24 cellular contexts compared by ENCODE assay signal in genomic region chrX:65480960-65481359, GRCh38. TPM values are rescaled to one million over a fixed set of nuclear protein-coding genes. Genes with fewer than 3 reads are reported as not detected.
DNase-seq lines count a peak whose midpoint lies in the region; ATAC-seq, FAIRE-seq and TF ChIP-seq lines count a peak whose summit lies in the region.
"Had no signal": no experiment of that assay in that cellular context is flagged by ENCODE, and none has a peak within 500 bp of the region (broad histone marks: within the 10 kb centered on the region; RNA-seq: fewer than 3 reads in every experiment).

No MANE protein-coding gene starts in this region.

- H3K27me3 ChIP-seq in HUES64 (ENCODE audit: insufficient read depth, low read length) = no peaks in the 10 kb centered on the region
- no peaks in the 10 kb centered on the region for H3K27me3 ChIP-seq in H1 (replicated peaks in 1 of 4; ENCODE audit: control insufficient read depth in 3 of 4, extremely low read depth in 1 of 4, insufficient read depth in 3 of 4, low read length in 3 of 4)
- H3K27me3 ChIP-seq: Peyer's patch, SJCRH30 had no signal

- H2BK120ac ChIP-seq in H1 (replicated peaks; ENCODE audit: low read depth, low read length) = no peak overlapping the region

- peak overlapping the region; percentile 60; the same call in 1 of the 2 replicates for H2BK5ac ChIP-seq in H1 (ENCODE audit: low read depth, low read length)

- no peak for TF ChIP-seq CTCF in activated CD8-positive, alpha-beta T cell treated with anti-CD3 and anti-CD28 coated beads for 36 hours (IDR thresholded peaks at IDR 0.05)
- no peak for TF ChIP-seq CTCF in H1 (IDR thresholded peaks at IDR 0.05; ENCODE audit: control extremely low read depth in 1 of 3, insufficient read depth in 1 of 3, low read depth in 1 of 3, low read length in 3 of 3)

- H3K9ac ChIP-seq in HUES64 (ENCODE audit: low read depth, low read length) (no peak overlapping the region), H1 (replicated peaks in 1 of 4; ENCODE audit: extremely low read depth in 1 of 4, low read depth in 3 of 4, low read length in 3 of 4) (no peak overlapping the region)
- H3K9ac ChIP-seq: GM23248 had no signal

- no peak overlapping the region; the same call in 1 of the 2 replicates for H3K18ac ChIP-seq in H1 (ENCODE audit: extremely low read depth, low read length)

- no peak overlapping the region for H2BK20ac ChIP-seq in H1 (ENCODE audit: low read length)

- H3K27ac Mint-ChIP-seq in activated CD8-positive, alpha-beta T cell treated with anti-CD3 and anti-CD28 coated beads for 36 hours = no peak overlapping the region
- no peak overlapping the region for H3K27ac Mint-ChIP-seq in activated CD8-positive, alpha-beta T cell treated with anti-CD3 and anti-CD28 coated beads, Interleukin-2, amount 10 ng/mL, durations not matched to agents 7 days and 5 days
- H3K27ac Mint-ChIP-seq: B cell, CD14-positive monocyte, IgD-negative memory B cell had no signal

- H3K14ac ChIP-seq in H1 (ENCODE audit: insufficient read length) = no peak overlapping the region

- peak overlapping the region; percentile 31 to 39; a peak in 3 of 4 replicates for H3K4me2 ChIP-seq in H1 (ENCODE audit: insufficient read depth in 1 of 2, low read depth in 2 of 2, low read length in 2 of 2)

- H3K9me3 Mint-ChIP-seq in activated CD8-positive, alpha-beta T cell treated with anti-CD3 and anti-CD28 coated beads for 36 hours = no peaks in the 10 kb centered on the region
- H3K9me3 Mint-ChIP-seq in activated CD8-positive, alpha-beta T cell treated with anti-CD3 and anti-CD28 coated beads, Interleukin-2, amount 10 ng/mL, durations not matched to agents 7 days and 5 days (ENCODE audit: insufficient read depth) = no peaks in the 10 kb centered on the region

- H4K20me1 ChIP-seq in H1 (replicated peaks in 1 of 2; ENCODE audit: control insufficient read depth in 1 of 2, insufficient read depth in 2 of 2, low read length in 2 of 2) = no peaks in the 10 kb centered on the region

- H3K23ac ChIP-seq in H1 (ENCODE audit: insufficient read length) = no peak overlapping the region

- H4K5ac ChIP-seq in H1 (ENCODE audit: insufficient read length, low read depth, low read length) = no peak overlapping the region

- H3K4ac ChIP-seq in H1 (replicated peaks; ENCODE audit: insufficient read length, low read depth, low read length) = no peak overlapping the region

- CTCF ChIA-PET in activated CD8-positive, alpha-beta T cell treated with anti-CD3 and anti-CD28 coated beads for 36 hours (lab: Charles Lee) = no interaction called here
- CTCF ChIA-PET in activated CD8-positive, alpha-beta T cell treated with anti-CD3 and anti-CD28 coated beads, Interleukin-2, amount 10 ng/mL, durations not matched to agents 7 days and 5 days (lab: Charles Lee) = no interaction called here
- CTCF ChIA-PET in H1 (lab: Charles Lee; ENCODE audit: partially characterized antibody) = no interaction called here

- peak overlapping the region; percentile 17; the same call in 1 of the 2 replicates for H2BK12ac ChIP-seq in H1 (ENCODE audit: low read depth, low read length)

- H3K56ac ChIP-seq in H1 (replicated peaks; ENCODE audit: insufficient read length, low read depth, low read length) = no peak overlapping the region

- no peak for DNase-seq in activated CD8-positive, alpha-beta T cell treated with anti-CD3 and anti-CD28 coated beads for 36 hours
- DNase-seq in activated CD8-positive, alpha-beta T cell treated with anti-CD3 and anti-CD28 coated beads, Interleukin-2, amount 10 ng/mL, durations not matched to agents 7 days and 5 days = no peak
- DNase-seq in H1 (ENCODE audit: low read depth in 1 of 2, low spot score in 2 of 2) = no peak
- peak; percentile 25 for DNase-seq in iPS-NIHi7 (ENCODE audit: extremely low spot score)
- DNase-seq in AG20443 (ENCODE audit: low spot score) = no peak
- DNase-seq: 8988T, GM23248, Karpas-422, MV-4-11, NCI-H1105 treated with DMSO at 0.1 percent for 48 hours, NCI-H1694, NCI-H2081, NCI-H2171, NCI-H524 treated with DMSO at 0.1 percent for 48 hours, NCI-H82, Peyer's patch, SJCRH30 had no signal

- H3K27ac ChIP-seq in HUES64 (ENCODE audit: low read depth, low read length) = peak overlapping the region; percentile 71; the same call in 1 of the 2 replicates
- H3K27ac ChIP-seq in H1 (ENCODE audit: low read depth, low read length) = no peak overlapping the region; the same call in 1 of the 2 replicates
- H3K27ac ChIP-seq: GM23248, Peyer's patch, SJCRH30 had no signal

- 22% methylated on average over 1 of the region's 3 CpGs for WGBS in HUES64
- 40% methylated on average over 3 of the region's 3 CpGs; no CpG with 5 or more reads in 1 of the 2 experiments for WGBS in H1 (ENCODE audit: extremely low coverage in 1 of 2, insufficient coverage in 1 of 2, insufficient read length in 1 of 2, insufficient replicate concordance in 2 of 2, low coverage in 1 of 2, low lambda C conversion rate in 2 of 2, missing lambda C conversion rate in 1 of 2), 2 experiments

- H3K4me1 ChIP-seq in HUES64 (ENCODE audit: insufficient read depth, low read length) = peaks cover 13% of the 10 kb centered on the region
- H3K4me1 ChIP-seq in H1 (replicated peaks in 1 of 4; ENCODE audit: control insufficient read depth in 3 of 4, insufficient read depth in 4 of 4, low read length in 3 of 4) = no peaks in the 10 kb centered on the region; a peak in 1 of 7 replicates
- H3K4me1 ChIP-seq: Peyer's patch, SJCRH30 had no signal

- TF ChIP-seq EP300 in H1 (IDR thresholded peaks at IDR 0.05; ENCODE audit: borderline replicate concordance in 1 of 2, low read depth in 2 of 2, low read length in 2 of 2) = no peak

- no peak for TF ChIP-seq POLR2A in H1 (IDR thresholded peaks at IDR 0.05; ENCODE audit: control extremely low read depth in 1 of 2, low read depth in 2 of 2, low read length in 2 of 2)

- H3K79me1 ChIP-seq in H1 (ENCODE audit: low read depth, low read length) = no peaks in the 10 kb centered on the region

- H4K91ac ChIP-seq in H1 (replicated peaks; ENCODE audit: insufficient read length, low read length) = no peak overlapping the region

- no peak overlapping the region for H2BK15ac ChIP-seq in H1 (ENCODE audit: low read length)

- ATAC-seq in activated CD8-positive, alpha-beta T cell treated with anti-CD3 and anti-CD28 coated beads for 36 hours = peak; percentile 37
- ATAC-seq in activated CD8-positive, alpha-beta T cell treated with anti-CD3 and anti-CD28 coated beads, Interleukin-2, amount 10 ng/mL, durations not matched to agents 7 days and 5 days = no peak
- ATAC-seq in HG03159 (IDR thresholded peaks at IDR 0.05; ENCODE audit: unreplicated experiment) (no peak), HG03521 (IDR thresholded peaks at IDR 0.05; ENCODE audit: unreplicated experiment) (no peak)

- H3K23me2 ChIP-seq in H1 (ENCODE audit: low read depth, low read length) = no peaks in the 10 kb centered on the region

- peaks cover 5% of the 10 kb centered on the region for H3K36me3 Mint-ChIP-seq in activated CD8-positive, alpha-beta T cell treated with anti-CD3 and anti-CD28 coated beads for 36 hours (ENCODE audit: low read depth)
- H3K36me3 Mint-ChIP-seq in activated CD8-positive, alpha-beta T cell treated with anti-CD3 and anti-CD28 coated beads, Interleukin-2, amount 10 ng/mL, durations not matched to agents 7 days and 5 days (ENCODE audit: low read depth) = no peaks in the 10 kb centered on the region
- H3K36me3 Mint-ChIP-seq: CD14-positive monocyte had no signal

- H3K4me1 Mint-ChIP-seq in activated CD8-positive, alpha-beta T cell treated with anti-CD3 and anti-CD28 coated beads for 36 hours (ENCODE audit: low read depth) = peaks cover 4% of the 10 kb centered on the region
- no peaks in the 10 kb centered on the region for H3K4me1 Mint-ChIP-seq in activated CD8-positive, alpha-beta T cell treated with anti-CD3 and anti-CD28 coated beads, Interleukin-2, amount 10 ng/mL, durations not matched to agents 7 days and 5 days (ENCODE audit: low read depth)
- H3K4me1 Mint-ChIP-seq: B cell, CD14-positive monocyte had no signal

- peak; percentile 89 for FAIRE-seq in H1 (lab: Jason Lieb, UNC)
- FAIRE-seq: GM12892 had no signal

- no peaks in the 10 kb centered on the region for H3K36me3 ChIP-seq in HUES64 (ENCODE audit: insufficient read depth, low read length)
- no peaks in the 10 kb centered on the region for H3K36me3 ChIP-seq in H1 (ENCODE audit: control insufficient read depth in 2 of 4, insufficient read depth in 4 of 4, low read length in 3 of 4)
- H3K36me3 ChIP-seq: Peyer's patch, SJCRH30 had no signal

- H2AK5ac ChIP-seq in H1 (ENCODE audit: low read depth, low read length) = no peak overlapping the region

- POLR2A ChIA-PET in activated CD8-positive, alpha-beta T cell treated with anti-CD3 and anti-CD28 coated beads for 36 hours (lab: Charles Lee) = no interaction called here
- POLR2A ChIA-PET in activated CD8-positive, alpha-beta T cell treated with anti-CD3 and anti-CD28 coated beads, Interleukin-2, amount 10 ng/mL, durations not matched to agents 7 days and 5 days (lab: Charles Lee) = no interaction called here
- POLR2A ChIA-PET in H1 (lab: Charles Lee; ENCODE audit: partially characterized antibody) = interaction anchor here (1.8 kb wide), 1 partner anchor 17 kb away, joined by 6 read pairs; no protein-coding TSS in a partner anchor

- H3K4me3 Mint-ChIP-seq in activated CD8-positive, alpha-beta T cell treated with anti-CD3 and anti-CD28 coated beads for 36 hours = no peak overlapping the region
- H3K4me3 Mint-ChIP-seq in activated CD8-positive, alpha-beta T cell treated with anti-CD3 and anti-CD28 coated beads, Interleukin-2, amount 10 ng/mL, durations not matched to agents 7 days and 5 days = no peak overlapping the region
- H3K4me3 Mint-ChIP-seq: B cell, CD14-positive monocyte, IgD-negative memory B cell had no signal

- no peaks in the 10 kb centered on the region for H3K27me3 Mint-ChIP-seq in activated CD8-positive, alpha-beta T cell treated with anti-CD3 and anti-CD28 coated beads for 36 hours
- no peaks in the 10 kb centered on the region for H3K27me3 Mint-ChIP-seq in activated CD8-positive, alpha-beta T cell treated with anti-CD3 and anti-CD28 coated beads, Interleukin-2, amount 10 ng/mL, durations not matched to agents 7 days and 5 days (ENCODE audit: low read depth)
- H3K27me3 Mint-ChIP-seq: B cell, IgD-negative memory B cell had no signal

- H4K8ac ChIP-seq in H1 (ENCODE audit: extremely low read depth, insufficient read depth, low read length) = no peak overlapping the region

- TF ChIP-seq RAD21 in H1 (IDR thresholded peaks at IDR 0.05 in 1 of 2, conservative IDR thresholded peaks at IDR 0.05 in 1 of 2; ENCODE audit: low read depth in 2 of 2, low read length in 2 of 2) = no peak

- no peaks in the 10 kb centered on the region for H3K79me2 ChIP-seq in H1 (ENCODE audit: control insufficient read depth in 1 of 2, insufficient read depth in 2 of 2, low read length in 2 of 2)

- H2AFZ ChIP-seq in H1 (ENCODE audit: low read length) = no peak overlapping the region
- H2AFZ ChIP-seq: GM23248 had no signal

- no peak overlapping the region for H3K4me3 ChIP-seq in HUES64 (ENCODE audit: low read length)
- H3K4me3 ChIP-seq in H1 (ENCODE audit: extremely low read depth in 1 of 4, insufficient read depth in 2 of 4, low read depth in 3 of 4, low read length in 4 of 4) = peak overlapping the region in 1 of 4 experiments; percentile 13; a peak in 1 of 8 replicates
- H3K4me3 ChIP-seq: GM23248, Peyer's patch, SJCRH30 had no signal

- no peaks in the 10 kb centered on the region for H3K9me3 ChIP-seq in HUES64 (ENCODE audit: insufficient read depth, low read depth, low read length)
- H3K9me3 ChIP-seq in H1 (ENCODE audit: insufficient read depth in 2 of 2, low read depth in 1 of 2, low read length in 1 of 2) = no peaks in the 10 kb centered on the region
- H3K9me3 ChIP-seq: Peyer's patch, SJCRH30 had no signal

- intact Hi-C loops in activated CD8-positive, alpha-beta T cell treated with anti-CD3 and anti-CD28 coated beads for 36 hours (cut with micrococcal nuclease) = no loop called here

RNA-seq across cellular contexts. Expression of gene LAS1L, which starts 53.6 kb away (rescaled TPM):
- 10 to 100 TPM; 68.4 to 70.3 TPM for total RNA-seq in activated CD8-positive, alpha-beta T cell treated with anti-CD3 and anti-CD28 coated beads for 36 hours
- total RNA-seq in activated CD8-positive, alpha-beta T cell treated with anti-CD3 and anti-CD28 coated beads, Interleukin-2, amount 10 ng/mL, durations not matched to agents 7 days and 5 days = 10 to 100 TPM; 50.6 to 51.4 TPM
- polyA plus RNA-seq in HUES64 (2013, experiment 1 of 2) = 40.9 TPM
- polyA plus RNA-seq in HUES64 (2013, experiment 2 of 2) = 41.2 TPM
- 61.6 and 65.0 TPM in 2 replicates for total RNA-seq in H1 (2021; fragmentation: NEBNext Ultra II Directional; extraction: Animal tissue kit (Norgen Biotek cat#: 25700))
- polyA plus RNA-seq in H1 (2011; rRNA removed) = 39.5 and 49.4 TPM in 2 replicates
- polyA plus RNA-seq in H1 (2011; cell fraction: cytosol; rRNA removed) = 70.3 TPM
- 50.5 TPM for polyA plus RNA-seq in H1 (2011; cell fraction: nucleus; rRNA removed)
- 55.4 to 71.4 TPM (median 69.2 TPM) in 4 replicates for polyA plus RNA-seq in H1 (2012, experiment 1 of 2)
- 33.5 TPM for polyA plus RNA-seq in H1 (2012, experiment 2 of 2)
- 30.4 TPM for polyA plus RNA-seq in H1 (2013, experiment 1 of 2)
- 30.8 TPM for polyA plus RNA-seq in H1 (2013, experiment 2 of 2)
- 37.3 and 44.5 TPM in 2 replicates for polyA minus RNA-seq in H1 (2011; rRNA and poly(A)+ RNA removed)
- polyA minus RNA-seq in H1 (2011; cell fraction: cytosol; rRNA and poly(A)+ RNA removed) = 21.1 TPM
- polyA minus RNA-seq in H1 (2011; cell fraction: nucleus; rRNA and poly(A)+ RNA removed) = 27.1 TPM
